In the genomic region with DNA sequence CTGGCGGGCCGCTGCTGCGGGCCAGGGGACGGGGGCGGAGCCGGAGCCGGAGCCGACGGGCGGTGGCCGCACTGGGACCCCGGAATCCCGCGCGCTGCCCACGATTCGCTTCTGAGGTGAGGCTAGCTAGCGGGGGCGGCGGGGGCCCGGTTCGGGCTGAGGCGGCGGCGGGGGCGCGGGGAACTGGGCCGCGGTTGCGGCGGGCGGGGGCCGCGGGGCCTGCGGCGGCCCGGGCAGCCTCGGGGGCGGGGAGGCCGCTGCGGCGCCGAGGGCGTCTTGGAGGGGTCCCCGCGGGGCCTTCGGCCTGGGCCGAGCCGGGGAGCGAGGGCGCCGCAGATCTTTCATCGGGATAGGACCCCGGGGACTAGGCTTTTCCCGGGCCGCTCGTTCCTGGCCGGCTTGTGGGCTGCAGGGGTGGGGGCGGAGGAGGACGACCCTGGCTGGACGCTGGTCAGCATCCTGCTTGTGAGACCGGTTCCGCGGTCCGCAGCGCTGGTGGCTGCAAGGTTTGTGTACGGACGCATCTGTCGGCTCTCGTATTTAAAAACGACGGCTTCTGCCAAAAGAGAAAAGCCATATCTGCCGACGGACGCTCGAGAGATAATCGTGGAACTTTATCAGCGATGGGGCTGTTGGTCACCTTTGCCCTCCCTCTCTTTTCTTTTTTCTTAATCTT, we compare ENCODE assay signal across 8 cellular contexts. TPM values are rescaled to one million over a fixed set of nuclear protein-coding genes. Genes with fewer than 3 reads are reported as not detected.
DNase-seq lines count a peak whose midpoint lies in the region; ATAC-seq and TF ChIP-seq lines count a peak whose summit lies in the region.

No MANE protein-coding gene starts in this region.

- peaks cover 50% of the 10 kb centered on the region for H3K4me1 Mint-ChIP-seq in CD14-positive monocyte

- intact Hi-C loops in CD14-positive monocyte (cut with micrococcal nuclease) = loop anchor here (5.0 to 10.0 kb wide), 2 partner anchors 47 to 91 kb away; no protein-coding TSS in a partner anchor

- H3K9me3 Mint-ChIP-seq in CD14-positive monocyte = no peaks in the 10 kb centered on the region

- H3K4me1 ChIP-seq in iPS-20b (ENCODE audit: insufficient read depth, low read length) (peaks cover 3% of the 10 kb centered on the region; the same call in 1 of the 2 replicates), skeletal muscle tissue (ENCODE audit: control insufficient read depth in 3 of 3, insufficient read depth in 3 of 3, low read length in 3 of 3) (peaks cover 23 to 34% (median 33%) of the 10 kb centered on the region in 3 donors)

- H3K9me3 ChIP-seq in iPS-20b (ENCODE audit: insufficient read depth, low read depth, low read length) (peaks cover 4% of the 10 kb centered on the region; the same call in 1 of the 2 replicates), skeletal muscle tissue (ENCODE audit: control insufficient read depth in 3 of 3, low read length in 3 of 3) (no peaks in the 10 kb centered on the region)

- DNase-seq in CD14-positive monocyte (ENCODE audit: low spot score) (no peak), Kasumi-1 (lab: John Stamatoyannopoulos, UW) (peak; percentile 21 to 41), astrocyte of the hippocampus (ENCODE audit: low read depth, low spot score) (peak; percentile 56)
- DNase-seq in activated CD8-positive, alpha-beta memory T cell treated with anti-CD3 and anti-CD28 coated beads for 24 hours = no peak

- H3K4me3 Mint-ChIP-seq in CD14-positive monocyte = peak overlapping the region; percentile 89 to 98

- H3K4me3 ChIP-seq in iPS-20b (ENCODE audit: low read length) = peak overlapping the region; percentile 96
- H3K4me3 ChIP-seq in skeletal muscle tissue (ENCODE audit: low read length in 3 of 3) = peak overlapping the region; percentile 86 to 91 (median 87)

- no peak for TF ChIP-seq CTCF in CD14-positive monocyte (IDR thresholded peaks at IDR 0.05)

- H3K27ac Mint-ChIP-seq in CD14-positive monocyte = peak overlapping the region; percentile 54 to 91 (median 81)

- no peak overlapping the region for H3K27ac ChIP-seq in iPS-20b (ENCODE audit: low read length)
- peak overlapping the region; percentile 91 for H3K27ac ChIP-seq in skeletal muscle tissue (ENCODE audit: low read depth, low read length)

- peak overlapping the region; percentile 61; the same call in 1 of the 2 replicates for H3K9ac ChIP-seq in iPS-20b (ENCODE audit: low read depth, low read length)
- peak overlapping the region; percentile 82 to 88 (median 84) for H3K9ac ChIP-seq in skeletal muscle tissue (ENCODE audit: low read depth in 1 of 3, low read length in 3 of 3)

- H3K27me3 ChIP-seq in iPS-20b (ENCODE audit: insufficient read depth, low read length) (no peaks in the 10 kb centered on the region), skeletal muscle tissue (ENCODE audit: control insufficient read depth in 3 of 3, insufficient read depth in 3 of 3, low read length in 3 of 3) (no peaks in the 10 kb centered on the region)

- ATAC-seq in GM21381 (IDR thresholded peaks at IDR 0.05; ENCODE audit: unreplicated experiment) (peak; percentile 19), HG02759 (IDR thresholded peaks at IDR 0.05; ENCODE audit: unreplicated experiment) (no peak)

- H3K36me3 Mint-ChIP-seq in CD14-positive monocyte = peaks cover 0 to 10% of the 10 kb centered on the region in 2 donors

- no peaks in the 10 kb centered on the region for H3K36me3 ChIP-seq in iPS-20b (ENCODE audit: insufficient read depth, low read depth, low read length)
- no peaks in the 10 kb centered on the region for H3K36me3 ChIP-seq in skeletal muscle tissue (ENCODE audit: control insufficient read depth in 3 of 3, insufficient read depth in 3 of 3, low read length in 3 of 3)

- H3K27me3 Mint-ChIP-seq in CD14-positive monocyte (ENCODE audit: low read depth in 3 of 3) = peaks cover 0 to 2% (median 0%) of the 10 kb centered on the region in 3 donors

RNA-seq across cellular contexts. Expression of a gene that starts 0.4 kb away (rescaled TPM):
- 100 to 1,000 TPM in 1 of 2 donors, 10 to 100 TPM in 1; 76.1 to 103 TPM for polyA plus RNA-seq in CD14-positive monocyte
- 155 TPM for total RNA-seq in skeletal muscle tissue

RNA-seq across cellular contexts. Expression of a gene that starts 51.2 kb away (rescaled TPM):
- 10 to 100 TPM; 19.1 to 26.9 TPM for polyA plus RNA-seq in CD14-positive monocyte
- total RNA-seq in skeletal muscle tissue = 7.8 TPM

Comparison
In these comparisons a context has a peak if more than half of its experiments do, and no peak if none do; other contexts are left out.
1. DNase-seq: peak in Kasumi-1 (2 of 2) and astrocyte of the hippocampus (single experiment); none in CD14-positive monocyte (single experiment) and activated CD8-positive, alpha-beta memory T cell treated with anti-CD3 and anti-CD28 coated beads for 24 hours (single experiment).